In genomic region chr17:49917771-49918170, GRCh38 we compare ENCODE assay signal across 22 cellular contexts. TPM values are rescaled to one million over a fixed set of nuclear protein-coding genes. Genes with fewer than 3 reads are reported as not detected.
A peak's percentile ranks its signal among the peaks of the same experiment; 100 is the strongest.
DNase-seq lines count a peak whose midpoint lies in the region; ATAC-seq, FAIRE-seq and TF ChIP-seq lines count a peak whose summit lies in the region.
"Had no signal": no experiment of that assay in that cellular context is flagged by ENCODE, and none has a peak within 500 bp of the region (broad histone marks: within the 10 kb centered on the region; RNA-seq: fewer than 3 reads in every experiment).

No MANE protein-coding gene starts in this region.

- no peak overlapping the region for H4K8ac ChIP-seq in H1 (ENCODE audit: extremely low read depth, insufficient read depth, low read length)
- H4K8ac ChIP-seq in trophoblast cell (ENCODE audit: low read depth, low read length) = no peak overlapping the region

- H3K36me3 Mint-ChIP-seq in Caco-2 (ENCODE audit: insufficient read depth, unreplicated experiment) = no peaks in the 10 kb centered on the region
- H3K36me3 Mint-ChIP-seq: CD14-positive monocyte; CD4-positive, alpha-beta memory T cell; CD4-positive, CD25-positive, alpha-beta regulatory T cell; CD8-positive, alpha-beta memory T cell had no signal

- H2BK5ac ChIP-seq in H1 (ENCODE audit: low read depth, low read length) (no peak overlapping the region), trophoblast cell (ENCODE audit: low read depth, low read length, poor library complexity) (no peak overlapping the region)

- H3K27me3 Mint-ChIP-seq in Caco-2 (ENCODE audit: insufficient read depth, unreplicated experiment) = no peaks in the 10 kb centered on the region

- no peaks in the 10 kb centered on the region for H3K79me1 ChIP-seq in H1 (ENCODE audit: low read depth, low read length)
- H3K79me1 ChIP-seq in trophoblast cell (ENCODE audit: low read length) = peaks cover 34% of the 10 kb centered on the region

- intact Hi-C loops in Caco-2 (cut with micrococcal nuclease; ENCODE audit: unreplicated experiment) = no loop called here

- H2AFZ ChIP-seq in H1 (ENCODE audit: low read length) (no peak overlapping the region), trophoblast cell (ENCODE audit: insufficient read depth, low read length, poor library complexity) (no peak overlapping the region)

- no peak for ATAC-seq in GM18517 (IDR thresholded peaks at IDR 0.05; ENCODE audit: unreplicated experiment)

- CTCF ChIA-PET in Caco-2 (lab: Charles Lee) (interaction anchor here (0.9 to 1.1 kb wide), 4 partner anchors 14 to 282 kb away, joined by 3 to 6 read pairs (median 4); no protein-coding TSS in a partner anchor), H1 (lab: Charles Lee; ENCODE audit: partially characterized antibody) (interaction anchor here (0.9 to 10.0 kb wide), 9 partner anchors 13 to 79 kb away, joined by 3 to 156 read pairs (median 6); partner anchors contain the start of gene DLX3)

- no peak overlapping the region for H3K4ac ChIP-seq in H1 (replicated peaks; ENCODE audit: insufficient read length, low read depth, low read length)
- no peak overlapping the region for H3K4ac ChIP-seq in trophoblast cell (ENCODE audit: low read depth, low read length)

- H3K56ac ChIP-seq in H1 (replicated peaks; ENCODE audit: insufficient read length, low read depth, low read length) = no peak overlapping the region

- no peaks in the 10 kb centered on the region for H3K9me3 Mint-ChIP-seq in Caco-2 (ENCODE audit: unreplicated experiment)
- H3K9me3 Mint-ChIP-seq: CD4-positive, CD25-positive, alpha-beta regulatory T cell; CD8-positive, alpha-beta memory T cell had no signal

- H3K4me2 ChIP-seq in H1 (ENCODE audit: insufficient read depth in 1 of 2, low read depth in 2 of 2, low read length in 2 of 2) = no peak overlapping the region
- H3K4me2 ChIP-seq in trophoblast cell (ENCODE audit: low read length) = no peak overlapping the region
- H3K4me2 ChIP-seq: BLaER1 had no signal

- 0 out of 2 replicates have a peak overlapping the region, but pooled peaks have one; percentile 75 for H2AK5ac ChIP-seq in H1 (ENCODE audit: low read depth, low read length)
- no peak overlapping the region for H2AK5ac ChIP-seq in trophoblast cell (ENCODE audit: low read length)

- H4K20me1 ChIP-seq in H1 (replicated peaks in 1 of 2; ENCODE audit: control insufficient read depth in 1 of 2, insufficient read depth in 2 of 2, low read length in 2 of 2) = peaks cover 0 to 2% of the 10 kb centered on the region in 2 experiments
- H4K20me1 ChIP-seq: BLaER1 had no signal

- H3K27me3 ChIP-seq in Caco-2 (replicated peaks; ENCODE audit: control insufficient read depth, insufficient read depth, low read length) (no peaks in the 10 kb centered on the region), H1 (replicated peaks in 1 of 4; ENCODE audit: control insufficient read depth in 3 of 4, extremely low read depth in 1 of 4, insufficient read depth in 3 of 4, low read length in 3 of 4) (peaks cover 0 to 16% (median 14%) of the 10 kb centered on the region in 4 experiments; a peak in 6 of 7 replicates), trophoblast cell (ENCODE audit: insufficient read depth, low read length) (no peaks in the 10 kb centered on the region)
- H3K27me3 ChIP-seq: BE2C had no signal

- H3K4me3 ChIP-seq in Caco-2 (ENCODE audit: low read depth, low read length) (no peak overlapping the region), H1 (ENCODE audit: extremely low read depth in 1 of 4, insufficient read depth in 2 of 4, low read depth in 3 of 4, low read length in 4 of 4) (no peak overlapping the region), trophoblast cell (ENCODE audit: low read depth, low read length) (no peak overlapping the region)
- H3K4me3 ChIP-seq: BLaER1 had no signal

- no peak overlapping the region for H3K18ac ChIP-seq in H1 (ENCODE audit: extremely low read depth, low read length)
- H3K18ac ChIP-seq in trophoblast cell (ENCODE audit: low read length) = no peak overlapping the region

- H3K27ac ChIP-seq in H1 (ENCODE audit: low read depth, low read length) (no peak overlapping the region), trophoblast cell (ENCODE audit: low read depth, low read length) (no peak overlapping the region)
- H3K27ac ChIP-seq: BLaER1 had no signal

- no peak overlapping the region for H4K91ac ChIP-seq in H1 (replicated peaks; ENCODE audit: insufficient read length, low read length)
- peak overlapping the region; percentile 19 for H4K91ac ChIP-seq in trophoblast cell (ENCODE audit: low read depth, low read length)

- TF ChIP-seq POLR2A in H1 (IDR thresholded peaks at IDR 0.05; ENCODE audit: control extremely low read depth in 1 of 2, low read depth in 2 of 2, low read length in 2 of 2) = no peak

- no peak overlapping the region for H2BK20ac ChIP-seq in H1 (ENCODE audit: low read length)

- no TSS peak for BruUV-seq in Caco-2 (replicated peaks; lab: Mats Ljungman, UMichigan)

- no peak overlapping the region for H3K14ac ChIP-seq in H1 (ENCODE audit: insufficient read length)
- no peak overlapping the region for H3K14ac ChIP-seq in trophoblast cell (ENCODE audit: low read length)

- no peak for TF ChIP-seq RAD21 in H1 (IDR thresholded peaks at IDR 0.05 in 1 of 2, conservative IDR thresholded peaks at IDR 0.05 in 1 of 2; ENCODE audit: low read depth in 2 of 2, low read length in 2 of 2)

- H3K36me3 ChIP-seq in Caco-2 (ENCODE audit: control insufficient read depth, insufficient read depth, low read length) (no peaks in the 10 kb centered on the region), H1 (ENCODE audit: control insufficient read depth in 2 of 4, insufficient read depth in 4 of 4, low read length in 3 of 4) (no peaks in the 10 kb centered on the region), trophoblast cell (ENCODE audit: control insufficient read depth in 1 of 2, insufficient read depth in 2 of 2, low read length in 2 of 2) (no peaks in the 10 kb centered on the region)
- H3K36me3 ChIP-seq: BE2C, BLaER1 had no signal

- H3K23me2 ChIP-seq in H1 (ENCODE audit: low read depth, low read length) = no peaks in the 10 kb centered on the region; the same call in 1 of the 2 replicates

- H3K79me2 ChIP-seq in H1 (ENCODE audit: control insufficient read depth in 1 of 2, insufficient read depth in 2 of 2, low read length in 2 of 2) = no peaks in the 10 kb centered on the region
- H3K79me2 ChIP-seq in trophoblast cell (ENCODE audit: control insufficient read depth, insufficient read depth, low read length, poor library complexity) = peaks cover 2% of the 10 kb centered on the region

- no peak for TF ChIP-seq EP300 in H1 (IDR thresholded peaks at IDR 0.05; ENCODE audit: borderline replicate concordance in 1 of 2, low read depth in 2 of 2, low read length in 2 of 2)

- 92% methylated on average over 6 of the region's 6 CpGs; no CpG with 5 or more reads in 1 of the 2 experiments for WGBS in H1 (ENCODE audit: extremely low coverage in 1 of 2, insufficient coverage in 1 of 2, insufficient read length in 1 of 2, insufficient replicate concordance in 2 of 2, low coverage in 1 of 2, low lambda C conversion rate in 2 of 2, missing lambda C conversion rate in 1 of 2), 2 experiments
- WGBS in trophoblast cell (ENCODE audit: extremely low coverage, insufficient coverage, insufficient read length) = no CpG with 5 or more reads among the region's 6 CpGs

- FAIRE-seq in H1 (lab: Jason Lieb, UNC) = no peak
- FAIRE-seq: A204.1, D721Med, G401.6, GM12891 had no signal

- H3K9me3 ChIP-seq in Caco-2 (no peaks in the 10 kb centered on the region), H1 (ENCODE audit: insufficient read depth in 2 of 2, low read depth in 1 of 2, low read length in 1 of 2) (no peaks in the 10 kb centered on the region), trophoblast cell (ENCODE audit: insufficient read depth, low read depth, low read length) (no peaks in the 10 kb centered on the region)
- H3K9me3 ChIP-seq: BE2C, BLaER1 had no signal

- POLR2A ChIA-PET in Caco-2 (lab: Charles Lee) = interaction anchor here (0.6 kb wide), 1 partner anchor 16 kb away, joined by 3 read pairs; no protein-coding TSS in a partner anchor
- POLR2A ChIA-PET in H1 (lab: Charles Lee; ENCODE audit: partially characterized antibody) = interaction anchor here (0.6 to 1.8 kb wide), 3 partner anchors 17 to 509 kb away, joined by 3 read pairs; no protein-coding TSS in a partner anchor

- peak overlapping the region; percentile 0 for H3K4me3 Mint-ChIP-seq in Caco-2 (ENCODE audit: unreplicated experiment)
- H3K4me3 Mint-ChIP-seq: CD4-positive, CD25-positive, alpha-beta regulatory T cell; CD8-positive, alpha-beta memory T cell had no signal

- TF ChIP-seq CTCF in Caco-2 (IDR thresholded peaks at IDR 0.05; ENCODE audit: insufficient read depth in 1 of 2, low read depth in 1 of 2, low read length in 1 of 2, severe bottlenecking in 1 of 2, unreplicated experiment in 1 of 2) (no peak), H1 (IDR thresholded peaks at IDR 0.05; ENCODE audit: control extremely low read depth in 1 of 3, insufficient read depth in 1 of 3, low read depth in 1 of 3, low read length in 3 of 3) (no peak)

- H3K4me1 Mint-ChIP-seq in Caco-2 (ENCODE audit: low read depth, unreplicated experiment) = peaks cover 62% of the 10 kb centered on the region
- H3K4me1 Mint-ChIP-seq: CD4-positive, alpha-beta memory T cell; CD4-positive, CD25-positive, alpha-beta regulatory T cell; CD8-positive, alpha-beta memory T cell had no signal

- H3K9ac ChIP-seq in H1 (replicated peaks in 1 of 4; ENCODE audit: extremely low read depth in 1 of 4, low read depth in 3 of 4, low read length in 3 of 4) (no peak overlapping the region), trophoblast cell (ENCODE audit: low read length) (no peak overlapping the region)
- H3K9ac ChIP-seq: BLaER1 had no signal

- H2BK120ac ChIP-seq in H1 (replicated peaks; ENCODE audit: low read depth, low read length) (no peak overlapping the region), trophoblast cell (ENCODE audit: insufficient read depth, low read length, poor library complexity) (no peak overlapping the region)

- H4K12ac ChIP-seq in trophoblast cell (ENCODE audit: low read depth, low read length) = no peak overlapping the region

- H2BK12ac ChIP-seq in H1 (ENCODE audit: low read depth, low read length) (no peak overlapping the region), trophoblast cell (ENCODE audit: low read length) (peak overlapping the region; percentile 50)

- peak overlapping the region; percentile 64 for H3K27ac Mint-ChIP-seq in Caco-2 (ENCODE audit: unreplicated experiment)
- H3K27ac Mint-ChIP-seq: CD4-positive, CD25-positive, alpha-beta regulatory T cell; CD8-positive, alpha-beta memory T cell had no signal

- no peak for DNase-seq in Caco-2
- no peak for DNase-seq in H1 (ENCODE audit: low read depth in 1 of 2, low spot score in 2 of 2)
- no peak for DNase-seq in trophoblast cell
- DNase-seq in NCI-H187 (lab: John Stamatoyannopoulos, UW) = no peak
- DNase-seq in NCI-H187 treated with DMSO at 0.1 percent for 48 hours (lab: John Stamatoyannopoulos, UW) = no peak
- DNase-seq: 8988T; ACHN; BE2C; C1 segment of cervical spinal cord; Calu3; CD4-positive, alpha-beta memory T cell; CD4-positive, CD25-positive, alpha-beta regulatory T cell; CD8-positive, alpha-beta memory T cell; COR-L47; DMS79 treated with DMSO at 0.1 percent for 48 hours had no signal

- no peak overlapping the region for H4K5ac ChIP-seq in H1 (ENCODE audit: insufficient read length, low read depth, low read length)

- H3K4me1 ChIP-seq in Caco-2 (peaks cover 59% of the 10 kb centered on the region), H1 (replicated peaks in 1 of 4; ENCODE audit: control insufficient read depth in 3 of 4, insufficient read depth in 4 of 4, low read length in 3 of 4) (peaks cover 3 to 6% (median 4%) of the 10 kb centered on the region in 4 experiments; a peak in 4 of 7 replicates), trophoblast cell (ENCODE audit: control insufficient read depth in 1 of 2, insufficient read depth in 2 of 2, low read length in 2 of 2) (peaks cover 20 to 36% of the 10 kb centered on the region in 2 experiments)
- H3K4me1 ChIP-seq: BE2C had no signal

- no peak overlapping the region for H2BK15ac ChIP-seq in H1 (ENCODE audit: low read length)

- H3K23ac ChIP-seq in H1 (ENCODE audit: insufficient read length) = no peak overlapping the region
- no peak overlapping the region for H3K23ac ChIP-seq in trophoblast cell (ENCODE audit: low read length)

RNA-seq across cellular contexts. Expression of gene DLX4, which starts 51.2 kb away (rescaled TPM):
- 27.0 and 33.1 TPM in 2 replicates for total RNA-seq in Caco-2 (2022)
- total RNA-seq in H1 (2021; fragmentation: NEBNext Ultra II Directional; extraction: Animal tissue kit (Norgen Biotek cat#: 25700)) = 0.80 and 0.88 TPM in 2 replicates
- polyA plus RNA-seq in H1 (2011; rRNA removed) = 0.67 and 1.5 TPM in 2 replicates
- polyA plus RNA-seq in H1 (2011; cell fraction: cytosol; rRNA removed) = 0.94 TPM
- polyA plus RNA-seq in H1 (2011; cell fraction: nucleus; rRNA removed) = 5.0 TPM
- 0.64 to 1.2 TPM (median 0.93 TPM) in 4 replicates for polyA plus RNA-seq in H1 (2012, experiment 1 of 2)
- 0.84 TPM for polyA plus RNA-seq in H1 (2012, experiment 2 of 2)
- polyA plus RNA-seq in H1 (2013, experiment 1 of 2) = 0.97 TPM
- 0.87 TPM for polyA plus RNA-seq in H1 (2013, experiment 2 of 2)
- 0.39 and 0.73 TPM in 2 replicates for polyA minus RNA-seq in H1 (2011; rRNA and poly(A)+ RNA removed)
- polyA minus RNA-seq in H1 (2011; cell fraction: cytosol; rRNA and poly(A)+ RNA removed) = 0.88 TPM
- polyA minus RNA-seq in H1 (2011; cell fraction: nucleus; rRNA and poly(A)+ RNA removed) = 2.2 TPM
- polyA plus RNA-seq in trophoblast cell (2013) = 11.8 and 12.7 TPM in 2 replicates
- total RNA-seq: CD4-positive, CD25-positive, alpha-beta regulatory T cell had no signal
- polyA plus RNA-seq: CD4-positive, CD25-positive, alpha-beta regulatory T cell; CD8-positive, alpha-beta memory T cell had no signal

Comparison
In these comparisons a context has a peak if more than half of its experiments do, and no peak if none do; other contexts are left out.
1. RNA of gene DLX4, which starts 51.2 kb away (total RNA-seq): 27.0 to 33.1 TPM in Caco-2; 0.80 to 0.88 TPM in H1; every median in the first group is over 10 times any median in the second.